ENCODE assay signal across 20 cellular contexts in the genomic region with DNA sequence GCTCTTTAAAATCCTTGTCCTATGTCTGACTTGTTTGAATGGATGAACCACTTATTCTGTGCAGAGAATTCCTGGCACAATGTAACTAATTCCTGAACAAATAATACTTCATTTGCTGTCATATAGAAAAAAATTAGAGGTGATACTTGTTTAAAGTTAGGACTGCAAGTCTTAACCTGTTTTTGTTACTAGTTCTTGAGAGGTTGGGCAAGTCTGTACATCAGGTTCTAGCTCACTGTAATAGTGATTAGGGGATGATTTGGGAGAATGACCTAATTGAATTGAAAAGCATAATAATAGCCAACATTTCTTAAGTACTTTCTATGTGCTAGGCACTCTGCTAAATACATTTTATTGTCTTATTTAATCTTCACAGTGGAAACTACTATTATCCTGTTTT.
"Had no signal": no experiment of that assay in that cellular context is flagged by ENCODE, and none has a peak within 500 bp of the region (broad histone marks: within the 10 kb centered on the region; RNA-seq: fewer than 3 reads in every experiment).

No MANE protein-coding gene starts in this region.

- H3K4me3 ChIP-seq: dorsolateral prefrontal cortex, esophagus squamous epithelium, hepatocyte, left lung, prostate gland, right atrium auricular region, stomach, thyroid gland, vagina had no signal

- DNase-seq: dorsolateral prefrontal cortex; effector CD4-positive, alpha-beta T cell; esophagus squamous epithelium; head of caudate nucleus; left cardiac atrium; left lung; naive thymus-derived CD8-positive, alpha-beta T cell; nephron progenitor cell; nucleus accumbens; stimulated activated CD4-positive, alpha-beta T cell treated with anti-CD3 and anti-CD28 coated beads, Interleukin-2, amount 100 ng/mL, for 24 hours; stimulated activated CD4-positive, alpha-beta T cell treated with anti-CD3 and anti-CD28 coated beads, Interleukin-4, amount 100 ng/mL, for 24 hours; stimulated activated naive CD4-positive, alpha-beta T cell treated with Interleukin-2 at 50 U/mL for 16 hours; stomach; thyroid gland had no signal

- H3K36me3 ChIP-seq: prostate gland had no signal

- H3K9me3 ChIP-seq: esophagus squamous epithelium, left lung, prostate gland, right atrium auricular region, stomach, thyroid gland, vagina had no signal

- H3K27me3 ChIP-seq: dorsolateral prefrontal cortex, esophagus squamous epithelium, hepatocyte, left lung, right atrium auricular region, stomach, thyroid gland, vagina had no signal

- ATAC-seq: left cardiac atrium; left lung; naive thymus-derived CD8-positive, alpha-beta T cell; sciatic nerve; stimulated activated effector memory CD8-positive, alpha-beta T cell treated with anti-CD3 and anti-CD28 coated beads, Interleukin-12 subunit alpha, Interleukin-12 subunit beta, amount 100 ng/mL, for 72 hours had no signal

- H3K27ac ChIP-seq: dorsolateral prefrontal cortex, hepatocyte, left lung, prostate gland, right atrium auricular region, stomach, thyroid gland, vagina had no signal

- H3K4me1 ChIP-seq: left lung, prostate gland, right atrium auricular region, stomach, thyroid gland, vagina had no signal
